In genomic region chr17:19386974-19387920, GRCh38 we compare ENCODE assay signal across 8 cellular contexts. TPM values are rescaled to one million over a fixed set of nuclear protein-coding genes. Genes with fewer than 3 reads are reported as not detected.
DNase-seq lines count a peak whose midpoint lies in the region; ATAC-seq, FAIRE-seq and TF ChIP-seq lines count a peak whose summit lies in the region.

A gene with protein sequence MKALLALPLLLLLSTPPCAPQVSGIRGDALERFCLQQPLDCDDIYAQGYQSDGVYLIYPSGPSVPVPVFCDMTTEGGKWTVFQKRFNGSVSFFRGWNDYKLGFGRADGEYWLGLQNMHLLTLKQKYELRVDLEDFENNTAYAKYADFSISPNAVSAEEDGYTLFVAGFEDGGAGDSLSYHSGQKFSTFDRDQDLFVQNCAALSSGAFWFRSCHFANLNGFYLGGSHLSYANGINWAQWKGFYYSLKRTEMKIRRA (minus strand): TSS chr17:19387190. CDS start chr17:19387155, 35 bp downstream.

- peak in 3 of 4 donors; percentile 50 to 60 (median 57) for ATAC-seq in pancreas
- ATAC-seq in GM18907 (IDR thresholded peaks at IDR 0.05; ENCODE audit: unreplicated experiment), result no peak

- intact Hi-C loops in pancreas (cut with DNase I), result no loop called here

- H3K4me1 ChIP-seq in pancreas, result no peaks in the 10 kb centered on the region

- WGBS in pancreas, 2 donors, result 32% methylated on average over 20 to 22 of the region's 22 CpGs

- H3K27ac ChIP-seq in RWPE1 (peak within 1 kb of the TSS; percentile 78), pancreas (peak within 1 kb of the TSS in 1 of 4 donors; percentile 37)

- no peak for FAIRE-seq in pancreas (lab: Jason Lieb, UNC)

- no peak within 1 kb of the TSS for H3K4me3 ChIP-seq in pancreas

- H3K9me3 ChIP-seq in pancreas, result no peaks in the 10 kb centered on the region

- H3K36me3 ChIP-seq in pancreas, result peaks cover 0 to under 1% (median 0%) of the 10 kb centered on the region in 3 donors

- DNase-seq in ELR (ENCODE audit: low read depth) (peak; percentile 38), RWPE1 (ENCODE audit: low spot score) (no peak), fibroblast of the conjunctiva (ENCODE audit: low read depth) (peak; percentile 96), pancreas (peak in 1 of 6 donors; percentile 47), foreskin melanocyte (no peak)
- no peak for DNase-seq in activated CD8-positive, alpha-beta memory T cell treated with anti-CD3 and anti-CD28 coated beads for 24 hours
- no peak for DNase-seq in activated CD4-positive, alpha-beta T cell treated with anti-CD3 and anti-CD28 coated beads, Interleukin-2, amount 50 U/mL, for 4 hours

- TF ChIP-seq CTCF in RWPE1 (conservative IDR thresholded peaks at IDR 0.05; ENCODE audit: low read depth), result no peak
- TF ChIP-seq CTCF in pancreas (IDR thresholded peaks at IDR 0.05), result no peak

- CTCF ChIA-PET in RWPE1 (lab: Yijun Ruan, JAX), result interaction anchor here (1.0 kb wide), 2 partner anchors 24 to 25 kb away, joined by 3 read pairs; partner anchors contain the start of gene B9D1

- H3K27me3 ChIP-seq in pancreas, result no peaks in the 10 kb centered on the region

- POLR2A ChIA-PET in RWPE1 (lab: Yijun Ruan, JAX; ENCODE audit: low non-redundant PET), result interaction anchor here (2.1 kb wide), 1 partner anchor 9 kb away, joined by 4 read pairs; the partner anchor contains the start of gene MAPK7

RNA-seq across cellular contexts. Expression of the gene that starts here (rescaled TPM):
- total RNA-seq in pancreas, result 10 to 100 TPM in 3 of 6 donors, 1 to 10 TPM in 3; 1.2 to 25.5 (median 9.5) TPM
- 10 to 100 TPM in 1 of 2 donors, 1 to 10 TPM in 1; 9.9 to 13.0 TPM for polyA plus RNA-seq in pancreas

Comparison
In these comparisons a context has a peak if more than half of its experiments do, and no peak if none do; other contexts are left out.
1. DNase-seq: peak in ELR (single experiment) and fibroblast of the conjunctiva (single experiment); none in RWPE1 (single experiment), foreskin melanocyte (single experiment), activated CD8-positive, alpha-beta memory T cell treated with anti-CD3 and anti-CD28 coated beads for 24 hours (single experiment) and activated CD4-positive, alpha-beta T cell treated with anti-CD3 and anti-CD28 coated beads, Interleukin-2, amount 50 U/mL, for 4 hours (0 of 2).